Comparison of ENCODE assay signal across 20 cellular contexts in the genomic region with DNA sequence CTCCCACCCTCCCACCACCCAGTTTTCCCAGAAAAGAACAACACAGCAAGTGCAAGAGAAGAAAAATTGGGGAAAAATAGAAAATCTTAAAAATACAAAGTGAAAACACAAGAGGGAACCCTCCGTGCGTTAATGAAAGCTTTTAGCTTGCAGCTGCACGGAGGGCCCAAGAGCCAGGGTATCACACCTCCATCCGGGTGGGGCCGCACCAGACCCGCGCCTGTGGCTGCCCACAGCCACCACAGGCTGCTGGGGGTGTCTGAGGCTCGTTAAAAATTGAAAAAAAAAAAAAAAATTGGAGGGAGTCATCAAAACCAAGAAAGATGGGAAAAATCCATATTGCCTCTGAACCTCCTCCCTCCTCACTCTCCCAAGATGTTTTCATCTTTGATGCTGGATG. TPM values are rescaled to one million over a fixed set of nuclear protein-coding genes. Genes with fewer than 3 reads are reported as not detected.
DNase-seq lines count a peak whose midpoint lies in the region; ATAC-seq and TF ChIP-seq lines count a peak whose summit lies in the region.
"Had no signal": no experiment of that assay in that cellular context is flagged by ENCODE, and none has a peak within 500 bp of the region (broad histone marks: within the 10 kb centered on the region; RNA-seq: fewer than 3 reads in every experiment).

No MANE protein-coding gene starts in this region.

- no peaks in the 10 kb centered on the region for H3F3A ChIP-seq in PC-3 (ENCODE audit: low read length, unreplicated experiment)
- no peaks in the 10 kb centered on the region for H3F3A ChIP-seq in GM23338 (replicated peaks; ENCODE audit: low read depth)

- peaks cover 44% of the 10 kb centered on the region for H3K27me3 ChIP-seq in CD4-positive, alpha-beta T cell (ENCODE audit: control insufficient read depth, insufficient read depth, low read length)
- H3K27me3 ChIP-seq in PC-3 (ENCODE audit: low read length) (peaks cover 15% of the 10 kb centered on the region), GM23338 (ENCODE audit: insufficient read depth) (no peaks in the 10 kb centered on the region)

- H3K4me2 ChIP-seq in PC-3 (ENCODE audit: low read length) (no peak overlapping the region), GM23338 (no peak overlapping the region)
- H3K4me2 ChIP-seq: A549 had no signal

- H3K36me3 ChIP-seq in HEK293 (ENCODE audit: control insufficient read depth in 2 of 2, insufficient read depth in 1 of 2, low read length in 2 of 2) (peaks cover 0 to 5% of the 10 kb centered on the region in 2 experiments; a peak in 1 of 3 replicates), PC-3 (ENCODE audit: low read depth, low read length) (no peaks in the 10 kb centered on the region), GM23338 (ENCODE audit: insufficient read depth) (no peaks in the 10 kb centered on the region)
- H3K36me3 ChIP-seq: MG63 had no signal

- CTCF ChIA-PET in CD4-positive, alpha-beta T cell (lab: Charles Lee), result no interaction called here
- CTCF ChIA-PET in HEK293 (lab: Yijun Ruan, JAX), result interaction anchor here (0.6 to 15.1 kb wide), 6 partner anchors 10 to 1187 kb away, joined by 3 to 346 read pairs (median 6); no protein-coding TSS in a partner anchor
- CTCF ChIA-PET in PC-3 (lab: Charles Lee), result interaction anchor here (0.7 kb wide), 4 partner anchors 26 to 596 kb away, joined by 3 to 11 read pairs (median 8); no protein-coding TSS in a partner anchor

- H3K79me2 ChIP-seq in PC-3 (ENCODE audit: low read length), result no peaks in the 10 kb centered on the region
- H3K79me2 ChIP-seq in GM23338 (replicated peaks; ENCODE audit: insufficient read depth), result no peaks in the 10 kb centered on the region

- H3K9me3 ChIP-seq in CD4-positive, alpha-beta T cell (ENCODE audit: control insufficient read depth, low read length), result no peaks in the 10 kb centered on the region
- no peaks in the 10 kb centered on the region for H3K9me3 ChIP-seq in HEK293 (ENCODE audit: control insufficient read depth, insufficient read depth, low read depth, low read length)
- no peaks in the 10 kb centered on the region for H3K9me3 ChIP-seq in PC-3 (ENCODE audit: low read length)
- H3K9me3 ChIP-seq: A549, MG63 had no signal

- peaks cover 14% of the 10 kb centered on the region for H3K4me1 Mint-ChIP-seq in CD4-positive, alpha-beta T cell (ENCODE audit: low read depth)
- H3K4me1 Mint-ChIP-seq in GM23338, result peaks cover 14% of the 10 kb centered on the region

- H3K4me1 ChIP-seq in HEK293 (ENCODE audit: control insufficient read depth, insufficient read depth, low read length), result no peaks in the 10 kb centered on the region
- H3K4me1 ChIP-seq in PC-3 (ENCODE audit: insufficient read depth, low read length), result no peaks in the 10 kb centered on the region
- H3K4me1 ChIP-seq in GM23338 (ENCODE audit: insufficient read depth), result peaks cover 7% of the 10 kb centered on the region; the same call in 1 of the 2 replicates

- H3K9me2 ChIP-seq in PC-3 (replicated peaks; ENCODE audit: low read length), result no peaks in the 10 kb centered on the region
- H3K9me2 ChIP-seq in GM23338 (ENCODE audit: insufficient read depth), result no peaks in the 10 kb centered on the region

- H4K20me1 ChIP-seq in PC-3 (ENCODE audit: low read length), result no peaks in the 10 kb centered on the region
- no peaks in the 10 kb centered on the region for H4K20me1 ChIP-seq in GM23338 (replicated peaks; ENCODE audit: insufficient read depth)

- H3K27ac Mint-ChIP-seq in CD4-positive, alpha-beta T cell, result no peak overlapping the region
- no peak overlapping the region for H3K27ac Mint-ChIP-seq in GM23338

- no peak for DNase-seq in CD4-positive, alpha-beta T cell
- DNase-seq in PC-3 (peak; percentile 15), fibroblast of peridontal ligament (ENCODE audit: extremely low read depth) (peak; percentile 17), GM23338 (ENCODE audit: low spot score) (no peak), NCI-H2227 treated with DMSO at 0.1 percent for 48 hours (lab: John Stamatoyannopoulos, UW) (no peak), head of caudate nucleus (no peak), HUDEP-2 (lab: John Stamatoyannopoulos, UW; ENCODE audit: unreplicated experiment in 76 of 76) (no peak)
- DNase-seq: AML-193, DMS153, GOT3, HCEC 1CT, MG63, NCI-H146, NCI-H1930, SHP77 treated with DMSO at 0.1 percent for 48 hours had no signal

- TF ChIP-seq CTCF in CD4-positive, alpha-beta T cell (IDR thresholded peaks at IDR 0.05), result no peak
- TF ChIP-seq CTCF in HEK293 (tag by site-specific recombination; IDR thresholded peaks at IDR 0.05) (no peak), PC-3 (conservative IDR thresholded peaks at IDR 0.05; ENCODE audit: low read depth, low read length) (no peak), GM23338 (conservative IDR thresholded peaks at IDR 0.05; ENCODE audit: low read depth in 2 of 2) (no peak)

- H3K27ac ChIP-seq in CD4-positive, alpha-beta T cell (ENCODE audit: low read depth, low read length), result no peak overlapping the region
- no peak overlapping the region for H3K27ac ChIP-seq in HEK293 (ENCODE audit: extremely low read depth, low read depth, low read length)
- no peak overlapping the region for H3K27ac ChIP-seq in PC-3 (ENCODE audit: low read length)
- H3K27ac ChIP-seq in GM23338 (ENCODE audit: low read depth), result no peak overlapping the region
- H3K27ac ChIP-seq: A549, C4-2B, RWPE1 had no signal

- no peaks in the 10 kb centered on the region for H3K9me3 Mint-ChIP-seq in CD4-positive, alpha-beta T cell
- H3K9me3 Mint-ChIP-seq in GM23338, result no peaks in the 10 kb centered on the region

- POLR2A ChIA-PET in CD4-positive, alpha-beta T cell (lab: Charles Lee), result no interaction called here
- POLR2A ChIA-PET in HEK293 (lab: Yijun Ruan, JAX), result interaction anchor here (0.7 to 2.3 kb wide), 4 partner anchors 10 to 353 kb away, joined by 4 to 8 read pairs (median 6); partner anchors contain the start of gene ENGASE
- POLR2A ChIA-PET in PC-3 (lab: Charles Lee; ENCODE audit: unreplicated experiment), result interaction anchor here (0.6 kb wide), 1 partner anchor 21 kb away, joined by 5 read pairs; no protein-coding TSS in a partner anchor

- H3K27me3 Mint-ChIP-seq in CD4-positive, alpha-beta T cell, result peaks cover 44% of the 10 kb centered on the region
- peaks cover under 1% of the 10 kb centered on the region for H3K27me3 Mint-ChIP-seq in GM23338 (ENCODE audit: insufficient read depth, low read depth, poor library complexity)

- H2AFZ ChIP-seq in PC-3 (ENCODE audit: low read length) (no peak overlapping the region), GM23338 (no peak overlapping the region)

- intact Hi-C loops in CD4-positive, alpha-beta T cell (cut with DNase I, micrococcal nuclease), result no loop called here
- intact Hi-C loops in PC-3 (cut with micrococcal nuclease), result no loop called here
- intact Hi-C loops in head of caudate nucleus (cut with DNase I), result no loop called here

- no peak for ATAC-seq in CD4-positive, alpha-beta T cell (ENCODE audit: poor library complexity)
- no peak for ATAC-seq in PC-3
- no peak for ATAC-seq in GM23338
- ATAC-seq: A549, HepG2 had no signal

- no peak overlapping the region for H3K9ac ChIP-seq in PC-3 (ENCODE audit: low read length)

- BruUV-seq in PC-3 (replicated peaks; lab: Mats Ljungman, UMichigan), result no TSS peak

- H3K4me3 Mint-ChIP-seq in CD4-positive, alpha-beta T cell, result peak overlapping the region; percentile 30
- no peak overlapping the region for H3K4me3 Mint-ChIP-seq in GM23338

- H3K4me3 ChIP-seq in HEK293 (ENCODE audit: low read depth, low read length), result no peak overlapping the region
- no peak overlapping the region for H3K4me3 ChIP-seq in PC-3 (ENCODE audit: low read length)
- no peak overlapping the region for H3K4me3 ChIP-seq in GM23338
- H3K4me3 ChIP-seq: A549, MG63 had no signal

- no peaks in the 10 kb centered on the region for H3K36me3 Mint-ChIP-seq in CD4-positive, alpha-beta T cell (ENCODE audit: low read depth)
- peaks cover 3% of the 10 kb centered on the region; the same call in 1 of the 3 replicates for H3K36me3 Mint-ChIP-seq in GM23338 (ENCODE audit: low read depth)

TF ChIP-seq in HEK293, 187 proteins besides CTCF, POLR2A, EP300 and RAD21:
- TF ChIP-seq, protein P1, sequence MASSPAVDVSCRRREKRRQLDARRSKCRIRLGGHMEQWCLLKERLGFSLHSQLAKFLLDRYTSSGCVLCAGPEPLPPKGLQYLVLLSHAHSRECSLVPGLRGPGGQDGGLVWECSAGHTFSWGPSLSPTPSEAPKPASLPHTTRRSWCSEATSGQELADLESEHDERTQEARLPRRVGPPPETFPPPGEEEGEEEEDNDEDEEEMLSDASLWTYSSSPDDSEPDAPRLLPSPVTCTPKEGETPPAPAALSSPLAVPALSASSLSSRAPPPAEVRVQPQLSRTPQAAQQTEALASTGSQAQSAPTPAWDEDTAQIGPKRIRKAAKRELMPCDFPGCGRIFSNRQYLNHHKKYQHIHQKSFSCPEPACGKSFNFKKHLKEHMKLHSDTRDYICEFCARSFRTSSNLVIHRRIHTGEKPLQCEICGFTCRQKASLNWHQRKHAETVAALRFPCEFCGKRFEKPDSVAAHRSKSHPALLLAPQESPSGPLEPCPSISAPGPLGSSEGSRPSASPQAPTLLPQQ (tag by site-specific recombination; IDR thresholded peaks at IDR 0.05), result no peak
- TF ChIP-seq HOXC10 (CRISPR knock-in tag; IDR thresholded peaks at IDR 0.05), result no peak
- 0 out of 2 replicates have a peak, but pooled peaks have one; percentile 20 for TF ChIP-seq GLIS1 (tag by site-specific recombination; IDR thresholded peaks at IDR 0.05)
- TF ChIP-seq IKZF3 (tag by site-specific recombination; IDR thresholded peaks at IDR 0.05), result no peak

RNA-seq across cellular contexts. Expression of gene ENGASE, which starts 18.6 kb away (rescaled TPM):
- 10 to 100 TPM; 49.8 to 50.9 TPM for total RNA-seq in CD4-positive, alpha-beta T cell
- total RNA-seq in PC-3 (2014; rRNA removed), result 34.5 and 58.1 TPM in 2 replicates
- total RNA-seq in GM23338 (2014; rRNA removed; shearing (Covaris generic)), result 23.9 and 27.1 TPM in 2 replicates
- 8.8 and 9.0 TPM in 2 replicates for polyA plus RNA-seq in GM23338 (2016; fragmentation: Nextera tagmentation; extraction: Ambion mirVana)

Comparison
In these comparisons a context has a peak if more than half of its experiments do, and no peak if none do; other contexts are left out.
1. DNase-seq: peak in PC-3 (single experiment) and fibroblast of peridontal ligament (single experiment); none in CD4-positive, alpha-beta T cell (0 of 10), GM23338 (single experiment), NCI-H2227 treated with DMSO at 0.1 percent for 48 hours (single experiment), head of caudate nucleus (0 of 42) and HUDEP-2 (0 of 76).